Comparison of ENCODE assay signal across 8 cellular contexts in the genomic region with DNA sequence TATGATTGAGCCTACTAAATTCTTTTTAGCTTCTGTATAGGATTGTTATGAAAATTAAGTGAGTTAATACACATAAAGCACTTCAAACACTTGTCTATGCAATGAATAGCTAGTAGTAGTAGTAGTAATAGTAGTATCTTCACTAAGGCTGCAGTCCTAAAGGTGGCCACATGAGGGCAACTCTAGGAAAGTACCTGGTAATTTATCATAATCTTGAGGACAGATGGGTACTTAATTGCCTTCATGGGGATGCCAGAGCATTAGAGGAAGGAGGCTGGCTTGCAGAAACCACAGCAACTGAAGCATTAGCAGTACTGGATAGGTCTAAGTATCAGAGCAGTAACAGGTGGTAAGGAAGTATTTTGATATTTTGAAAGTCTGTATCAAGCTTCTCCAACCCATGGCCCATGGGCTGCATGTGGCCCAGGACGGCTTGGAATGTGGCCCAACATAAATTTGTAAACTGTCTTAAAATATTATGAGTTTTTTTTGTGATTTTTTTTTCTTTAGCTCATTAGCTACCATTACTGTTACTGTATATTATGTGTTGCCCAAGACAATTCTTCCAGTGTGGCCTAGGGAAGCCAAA. TPM values are rescaled to one million over a fixed set of nuclear protein-coding genes. Genes with fewer than 3 reads are reported as not detected.
DNase-seq lines count a peak whose midpoint lies in the region; ATAC-seq and TF ChIP-seq lines count a peak whose summit lies in the region.

No MANE protein-coding gene starts in this region.

- H3K4me3 ChIP-seq in right lobe of liver: no peak overlapping the region
- no peak overlapping the region for H3K4me3 ChIP-seq in testis

- 93% methylated on average over 1 of the region's 1 CpG for WGBS in right lobe of liver (ENCODE audit: insufficient coverage, low coverage, low lambda C conversion rate, missing lambda C conversion rate)
- 77 to 90% methylated on average over 1 of the region's 1 CpG for WGBS in testis, 2 donors

- no peak for TF ChIP-seq POLR2A in right lobe of liver (IDR thresholded peaks at IDR 0.05)
- no peak for TF ChIP-seq POLR2A in testis (IDR thresholded peaks at IDR 0.05)

- DNase-seq in GM10248 (ENCODE audit: extremely low spot score): no peak
- peak; percentile 27 for DNase-seq in RPMI8226
- DNase-seq in activated naive CD8-positive, alpha-beta T cell treated with anti-CD3 and anti-CD28 coated beads, Interleukin-2, amount 10 ng/mL, durations not matched to agents 7 days and 5 days: peak; percentile 38
- no peak for DNase-seq in right lobe of liver
- peak; percentile 30 for DNase-seq in testis
- DNase-seq in inferior parietal cortex (ENCODE audit: extremely low spot score): no peak
- no peak for DNase-seq in GF-D8 (lab: John Stamatoyannopoulos, UW)

- no peaks in the 10 kb centered on the region for H3K9me3 Mint-ChIP-seq in activated naive CD8-positive, alpha-beta T cell treated with anti-CD3 and anti-CD28 coated beads, Interleukin-2, amount 10 ng/mL, durations not matched to agents 7 days and 5 days

- H3K9me3 ChIP-seq in right lobe of liver (no peaks in the 10 kb centered on the region), testis (no peaks in the 10 kb centered on the region)

- POLR2A ChIA-PET in GM10248 (lab: Yijun Ruan, JAX): no interaction called here
- POLR2A ChIA-PET in activated naive CD8-positive, alpha-beta T cell treated with anti-CD3 and anti-CD28 coated beads, Interleukin-2, amount 10 ng/mL, durations not matched to agents 7 days and 5 days (lab: Charles Lee): interaction anchor here (0.6 to 1.4 kb wide), 3 partner anchors 11 to 97 kb away, joined by 5 to 6 read pairs (median 5); no protein-coding TSS in a partner anchor

- no peak overlapping the region for H3K27ac Mint-ChIP-seq in activated naive CD8-positive, alpha-beta T cell treated with anti-CD3 and anti-CD28 coated beads, Interleukin-2, amount 10 ng/mL, durations not matched to agents 7 days and 5 days

- intact Hi-C loops in right lobe of liver (cut with DNase I) (no loop called here), testis (cut with DNase I; ENCODE audit: low total_unique reads) (no loop called here)

- ATAC-seq in HG02759 (IDR thresholded peaks at IDR 0.05; ENCODE audit: unreplicated experiment) (peak; percentile 37), right lobe of liver (peak; percentile 57 to 73 (median 72))
- ATAC-seq in activated naive CD8-positive, alpha-beta T cell treated with anti-CD3 and anti-CD28 coated beads, Interleukin-2, amount 10 ng/mL, durations not matched to agents 7 days and 5 days (ENCODE audit: low read depth): peak; percentile 79

- peak overlapping the region in 2 of 3 donors; percentile 37 to 72 for H3K27ac ChIP-seq in right lobe of liver
- H3K27ac ChIP-seq in testis: no peak overlapping the region

- H3K36me3 Mint-ChIP-seq in activated naive CD8-positive, alpha-beta T cell treated with anti-CD3 and anti-CD28 coated beads, Interleukin-2, amount 10 ng/mL, durations not matched to agents 7 days and 5 days: peaks cover 2% of the 10 kb centered on the region

- H3K27me3 ChIP-seq in right lobe of liver: no peaks in the 10 kb centered on the region
- H3K27me3 ChIP-seq in testis: no peaks in the 10 kb centered on the region

- no peaks in the 10 kb centered on the region for H3K27me3 Mint-ChIP-seq in activated naive CD8-positive, alpha-beta T cell treated with anti-CD3 and anti-CD28 coated beads, Interleukin-2, amount 10 ng/mL, durations not matched to agents 7 days and 5 days

- peaks cover 0 to 31% (median 7%) of the 10 kb centered on the region in 4 donors for H3K4me1 ChIP-seq in right lobe of liver
- no peaks in the 10 kb centered on the region for H3K4me1 ChIP-seq in testis

- H3K4me3 Mint-ChIP-seq in activated naive CD8-positive, alpha-beta T cell treated with anti-CD3 and anti-CD28 coated beads, Interleukin-2, amount 10 ng/mL, durations not matched to agents 7 days and 5 days: no peak overlapping the region

- H3K36me3 ChIP-seq in right lobe of liver (no peaks in the 10 kb centered on the region), testis (ENCODE audit: low read depth, missing control alignments) (no peaks in the 10 kb centered on the region)

- CTCF ChIA-PET in GM10248 (lab: Yijun Ruan, JAX): interaction anchor here (0.8 to 8.5 kb wide), 16 partner anchors 9 to 179 kb away, joined by 3 to 172 read pairs (median 5); no protein-coding TSS in a partner anchor

- TF ChIP-seq CTCF in GM10248 (IDR thresholded peaks at IDR 0.05; ENCODE audit: control extremely low read depth, extremely low read depth, low read depth, missing control alignments): peak; percentile 48
- TF ChIP-seq CTCF in right lobe of liver (IDR thresholded peaks at IDR 0.05): peak; percentile 45 to 61 (median 58)
- peak in 1 of 3 experiments; percentile 50 for TF ChIP-seq CTCF in testis (IDR thresholded peaks at IDR 0.05)

- peaks cover 10% of the 10 kb centered on the region for H3K4me1 Mint-ChIP-seq in activated naive CD8-positive, alpha-beta T cell treated with anti-CD3 and anti-CD28 coated beads, Interleukin-2, amount 10 ng/mL, durations not matched to agents 7 days and 5 days

RNA-seq across cellular contexts. Expression of gene NIPAL1, which starts 17.3 kb away (rescaled TPM):
- total RNA-seq in activated naive CD8-positive, alpha-beta T cell treated with anti-CD3 and anti-CD28 coated beads, Interleukin-2, amount 10 ng/mL, durations not matched to agents 7 days and 5 days: 1 to 10 TPM in 1 of 2 experiments, under 1 TPM in 1; 0.97 to 1.1 TPM
- total RNA-seq in right lobe of liver: 10 to 100 TPM in 2 of 6 experiments, 1 to 10 TPM in 4; 4.8 to 11.9 (median 7.6) TPM
- 1 to 10 TPM in 1 of 2 donors, under 1 TPM in 1; 0.79 to 3.2 TPM for total RNA-seq in testis
- 2.3 TPM for polyA plus RNA-seq in testis (ENCODE audit: insufficient read depth, low read depth, low replicate concordance)

RNA-seq across cellular contexts. Expression of gene CNGA1, which starts 17.4 kb away (rescaled TPM):
- not detected for total RNA-seq in activated naive CD8-positive, alpha-beta T cell treated with anti-CD3 and anti-CD28 coated beads, Interleukin-2, amount 10 ng/mL, durations not matched to agents 7 days and 5 days
- 10 to 100 TPM in 4 of 6 experiments, 1 to 10 TPM in 2; 8.1 to 14.9 (median 11.1) TPM for total RNA-seq in right lobe of liver
- total RNA-seq in testis: 1 to 10 TPM in 1 of 2 donors, under 1 TPM in 1; 0.47 to 1.7 TPM
- 0.28 TPM for polyA plus RNA-seq in testis (ENCODE audit: insufficient read depth, low read depth, low replicate concordance)

Comparison
In these comparisons a context has a peak if more than half of its experiments do, and no peak if none do; other contexts are left out.
1. DNase-seq: peak in RPMI8226 (single experiment), activated naive CD8-positive, alpha-beta T cell treated with anti-CD3 and anti-CD28 coated beads, Interleukin-2, amount 10 ng/mL, durations not matched to agents 7 days and 5 days (single experiment) and testis (single experiment); none in GM10248 (single experiment), right lobe of liver (0 of 3), inferior parietal cortex (single experiment) and GF-D8 (single experiment).
2. H3K27ac ChIP-seq: peak in right lobe of liver (2 of 3); none in testis (0 of 2).
3. Peak in every context shown above with its lines, with median percentiles within 50 percentile points of each other: ATAC-seq.